Comparison of ENCODE assay signal across 8 cellular contexts in the genomic region with DNA sequence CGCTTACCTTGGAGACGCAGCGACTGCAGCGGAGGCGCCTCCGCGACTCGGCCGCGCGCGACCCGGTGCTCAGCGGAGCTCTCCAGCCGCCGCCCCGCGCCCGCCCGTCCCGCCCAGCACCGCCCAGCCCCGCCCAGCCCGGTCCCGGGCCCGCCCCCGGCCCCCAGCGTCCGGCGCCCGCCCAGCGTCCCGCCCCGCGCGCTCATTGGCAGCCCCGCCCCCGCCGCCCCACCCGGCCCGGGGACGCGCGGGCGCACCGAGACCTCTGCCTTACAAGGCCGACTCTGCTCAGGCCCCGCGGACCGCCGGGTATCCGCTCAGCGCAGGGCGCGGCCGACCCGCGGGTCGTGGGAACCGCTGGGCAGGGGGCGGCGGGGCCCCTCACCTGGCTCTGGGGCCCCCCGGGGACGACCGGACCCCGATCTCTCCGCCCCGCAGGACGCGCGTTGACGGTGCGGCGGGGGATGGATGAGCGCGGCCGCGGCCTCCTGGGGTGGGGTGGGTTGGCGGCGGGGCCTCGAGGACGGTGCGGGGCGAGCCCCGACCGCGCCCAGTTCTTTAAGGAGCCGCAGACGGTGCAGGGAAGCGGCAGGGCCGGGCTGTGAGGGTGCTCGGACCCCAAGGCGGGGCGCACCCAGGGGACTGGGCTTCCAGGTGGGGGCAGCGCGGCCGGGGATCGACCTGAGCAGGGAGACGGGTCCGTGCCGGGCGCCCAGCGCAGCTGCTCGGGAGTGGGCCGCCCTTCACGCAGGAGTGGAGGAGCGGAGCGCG. TPM values are rescaled to one million over a fixed set of nuclear protein-coding genes. Genes with fewer than 3 reads are reported as not detected.
DNase-seq lines count a peak whose midpoint lies in the region; ATAC-seq, FAIRE-seq and TF ChIP-seq lines count a peak whose summit lies in the region.
"Not testable (repeated sequence)": the region's sequence is repeated elsewhere in the genome, so short reads cannot be mapped to it uniquely, and the experiment has no call there.

Gene TPPP, minus strand, starts transcription at position 82 of the 771 bp plus-strand sequence. CDS start 15,292 bp downstream, outside the sequence.

- CTCF ChIA-PET in AG04450 (lab: Charles Lee) = not testable (repeated sequence)

- not testable (repeated sequence) for H3K27ac ChIP-seq in AG04450 (ENCODE audit: low read depth, low read length)

- peak within 1 kb of the TSS; percentile 27; the same call in 1 of the 2 replicates for H3K4me3 ChIP-seq in AG04450 (ENCODE audit: low read depth, low read length)

- not testable (repeated sequence) for FAIRE-seq in GM19239 (lab: Jason Lieb, UNC)

- POLR2A ChIA-PET in AG04450 (lab: Yijun Ruan, JAX) = not testable (repeated sequence)

- H3K9me3 ChIP-seq in AG04450 (ENCODE audit: control insufficient read depth, insufficient read depth, low read length) = not testable (repeated sequence)

- ATAC-seq in HG03342 (IDR thresholded peaks at IDR 0.05; ENCODE audit: unreplicated experiment) (peak; percentile 63), left lobe of liver (peak; percentile 92)

- not testable (repeated sequence) for TF ChIP-seq CTCF in AG04450 (IDR thresholded peaks at IDR 0.05; ENCODE audit: low read depth, low read length)

- DNase-seq in AG04450 (ENCODE audit: low read depth, low spot score) = not testable (repeated sequence)
- DNase-seq in GM19239 (ENCODE audit: insufficient read length, low spot score) (peak; percentile 76), NCI-H748 (lab: John Stamatoyannopoulos, UW; ENCODE audit: unreplicated experiment) (peak; percentile 99), dermis blood vessel endothelial cell (peak; percentile 44), left lobe of liver (ENCODE audit: low spot score) (peak; percentile 92)
- DNase-seq in activated CD8-positive, alpha-beta memory T cell treated with anti-CD3 and anti-CD28 coated beads for 1 hour (ENCODE audit: extremely low read depth in 1 of 2, low read depth in 1 of 2) = peak; percentile 37 to 78
- peak; percentile 75 to 82 for DNase-seq in stimulated activated CD4-positive, alpha-beta T cell treated with anti-CD3 and anti-CD28 coated beads, Interleukin-15, amount 100 ng/mL, for 1 hour (ENCODE audit: low read depth in 1 of 2, low spot score in 1 of 2)

- not testable (repeated sequence) for H3K27me3 ChIP-seq in AG04450 (ENCODE audit: control insufficient read depth, insufficient read depth, low read length)

RNA-seq across cellular contexts. Expression of gene TPPP, which starts in this region (rescaled TPM):
- 0.05 and 0.06 TPM in 2 replicates for polyA plus RNA-seq in AG04450 (2011; rRNA removed)
- polyA minus RNA-seq in AG04450 (2011; rRNA and poly(A)+ RNA removed) = 0.04 and 0.05 TPM in 2 replicates
- total RNA-seq in dermis blood vessel endothelial cell (under 0.01 and 0.14 TPM in 2 replicates), left lobe of liver (4.1 TPM)

Comparison
In these comparisons a context has a peak if more than half of its experiments do, and no peak if none do; other contexts are left out.
1. Peak in DNase-seq in dermis blood vessel endothelial cell; RNA of the gene not detected or under 1 TPM.